Comparison of ENCODE assay signal across 9 cellular contexts in the genomic region with DNA sequence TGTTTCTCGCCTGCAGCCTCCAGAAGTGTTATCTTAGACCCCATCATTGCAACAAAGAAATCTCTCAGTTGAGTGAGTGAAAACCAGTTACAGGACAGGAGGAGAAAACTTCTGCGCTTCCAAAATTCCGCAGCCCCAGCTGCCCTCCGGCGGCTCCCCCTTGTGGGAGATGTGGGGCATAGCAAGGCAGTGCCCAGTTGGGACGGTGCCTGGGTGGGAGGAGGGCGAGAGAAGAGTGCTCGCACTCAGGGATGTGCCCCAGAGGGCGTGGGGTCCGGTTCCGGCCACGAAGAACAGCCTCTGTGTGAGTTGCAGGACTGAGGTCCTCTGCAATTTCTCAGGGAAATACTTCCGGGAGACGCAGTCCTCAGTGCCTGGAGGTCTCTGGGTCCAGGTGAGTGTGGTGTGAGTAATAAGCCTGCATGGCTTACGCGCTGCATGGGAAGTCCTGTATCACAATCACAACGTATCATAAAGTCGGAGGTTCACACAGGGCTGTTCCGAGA.
DNase-seq lines count a peak whose midpoint lies in the region; ATAC-seq and TF ChIP-seq lines count a peak whose summit lies in the region.
"Had no signal": no experiment of that assay in that cellular context is flagged by ENCODE, and none has a peak within 500 bp of the region (broad histone marks: within the 10 kb centered on the region; RNA-seq: fewer than 3 reads in every experiment).

No MANE protein-coding gene starts in this region.

- no peaks in the 10 kb centered on the region for H3K4me1 ChIP-seq in OCI-LY7 (ENCODE audit: insufficient read depth, low read length, poor library complexity, severe bottlenecking)
- peaks cover 0 to 56% (median 29%) of the 10 kb centered on the region in 9 donors for H3K4me1 ChIP-seq in heart right ventricle

- no peaks in the 10 kb centered on the region for H3K36me3 Mint-ChIP-seq in activated naive CD8-positive, alpha-beta T cell treated with anti-CD3 and anti-CD28 coated beads, Interleukin-2, amount 10 ng/mL, durations not matched to agents 7 days and 5 days

- no peak overlapping the region for H3K27ac Mint-ChIP-seq in activated naive CD8-positive, alpha-beta T cell treated with anti-CD3 and anti-CD28 coated beads, Interleukin-2, amount 10 ng/mL, durations not matched to agents 7 days and 5 days

- no peaks in the 10 kb centered on the region for H4K20me1 ChIP-seq in OCI-LY7 (ENCODE audit: insufficient read depth, low read length)

- H3K4me2 ChIP-seq in OCI-LY7 (ENCODE audit: low read length), result no peak overlapping the region

- H3K27me3 Mint-ChIP-seq in activated naive CD8-positive, alpha-beta T cell treated with anti-CD3 and anti-CD28 coated beads, Interleukin-2, amount 10 ng/mL, durations not matched to agents 7 days and 5 days, result peaks cover 17% of the 10 kb centered on the region

- intact Hi-C loops in Right ventricle myocardium inferior (cut with DNase I), result loop anchor here (1.0 to 2.0 kb wide), 2 partner anchors 102 to 548 kb away; no protein-coding TSS in a partner anchor
- intact Hi-C loops in cardiac septum (cut with DNase I), result loop anchor here (1.0 to 5.0 kb wide), 3 partner anchors 100 to 547 kb away; no protein-coding TSS in a partner anchor
- intact Hi-C loops in OCI-LY7 (cut with micrococcal nuclease; ENCODE audit: unreplicated experiment), result loop anchor here (2.0 kb wide), 1 partner anchor 546 kb away; no protein-coding TSS in a partner anchor
- intact Hi-C loops in heart right ventricle (cut with DNase I), result loop anchor here (1.0 to 10.0 kb wide), 14 partner anchors 95 to 551 kb away; no protein-coding TSS in a partner anchor
- intact Hi-C loops in posterior cingulate gyrus (cut with DNase I), result loop anchor here (1.0 to 5.0 kb wide), 3 partner anchors 102 to 548 kb away; no protein-coding TSS in a partner anchor

- H3K27ac ChIP-seq in OCI-LY7 (ENCODE audit: low read depth, low read length, poor library complexity, severe bottlenecking) (no peak overlapping the region), heart right ventricle (peak overlapping the region in 8 of 10 donors; percentile 2 to 67 (median 46))
- H3K27ac ChIP-seq: neutrophil had no signal

- CTCF ChIA-PET in OCI-LY7 (lab: Charles Lee; ENCODE audit: unreplicated experiment), result interaction anchor here (0.7 kb wide), 1 partner anchor 547 kb away, joined by 3 read pairs; no protein-coding TSS in a partner anchor

- no peaks in the 10 kb centered on the region for H3K27me3 ChIP-seq in heart right ventricle

- no peaks in the 10 kb centered on the region for H3K9me2 ChIP-seq in OCI-LY7 (ENCODE audit: insufficient read depth, low read length)

- ATAC-seq in Right ventricle myocardium inferior (peak; percentile 89), HG02885 (IDR thresholded peaks at IDR 0.05; ENCODE audit: poor library complexity, unreplicated experiment) (peak; percentile 75), heart right ventricle (peak; percentile 84 to 91 (median 88)), GM21737 (IDR thresholded peaks at IDR 0.05; ENCODE audit: unreplicated experiment) (no peak)
- ATAC-seq in activated naive CD8-positive, alpha-beta T cell treated with anti-CD3 and anti-CD28 coated beads, Interleukin-2, amount 10 ng/mL, durations not matched to agents 7 days and 5 days (ENCODE audit: low read depth), result peak; percentile 50

- no peaks in the 10 kb centered on the region for H3K79me2 ChIP-seq in OCI-LY7 (ENCODE audit: insufficient read depth, low read depth, low read length)

- no peak overlapping the region for H3K4me3 ChIP-seq in OCI-LY7 (ENCODE audit: low read depth, low read length, poor library complexity, severe bottlenecking)
- peak overlapping the region in 8 of 10 donors; percentile 24 to 47 (median 46) for H3K4me3 ChIP-seq in heart right ventricle

- 20 to 21% methylated on average over 19 of the region's 19 CpGs for WGBS in heart right ventricle, 2 donors

- no peak overlapping the region for H2AFZ ChIP-seq in OCI-LY7 (ENCODE audit: low read length)

- no peaks in the 10 kb centered on the region for H3K4me1 Mint-ChIP-seq in activated naive CD8-positive, alpha-beta T cell treated with anti-CD3 and anti-CD28 coated beads, Interleukin-2, amount 10 ng/mL, durations not matched to agents 7 days and 5 days

- BruUV-seq in OCI-LY7 (replicated peaks; lab: Mats Ljungman, UMichigan), result no TSS peak

- H3K9me3 Mint-ChIP-seq in activated naive CD8-positive, alpha-beta T cell treated with anti-CD3 and anti-CD28 coated beads, Interleukin-2, amount 10 ng/mL, durations not matched to agents 7 days and 5 days, result no peaks in the 10 kb centered on the region

- peak; percentile 89 for TF ChIP-seq CTCF in OCI-LY7 (conservative IDR thresholded peaks at IDR 0.05; ENCODE audit: low read length)
- peak; percentile 89 to 99 (median 98) for TF ChIP-seq CTCF in heart right ventricle (IDR thresholded peaks at IDR 0.05)

- POLR2A ChIA-PET in OCI-LY7 (lab: Charles Lee), result no interaction called here
- POLR2A ChIA-PET in activated naive CD8-positive, alpha-beta T cell treated with anti-CD3 and anti-CD28 coated beads, Interleukin-2, amount 10 ng/mL, durations not matched to agents 7 days and 5 days (lab: Charles Lee), result no interaction called here

- H3K9me3 ChIP-seq in OCI-LY7 (ENCODE audit: low read length), result no peaks in the 10 kb centered on the region
- no peaks in the 10 kb centered on the region for H3K9me3 ChIP-seq in heart right ventricle
- H3K9me3 ChIP-seq: neutrophil had no signal

- H3K4me3 Mint-ChIP-seq in activated naive CD8-positive, alpha-beta T cell treated with anti-CD3 and anti-CD28 coated beads, Interleukin-2, amount 10 ng/mL, durations not matched to agents 7 days and 5 days, result no peak overlapping the region

- H3K36me3 ChIP-seq in OCI-LY7 (ENCODE audit: insufficient read depth, low read length) (no peaks in the 10 kb centered on the region), heart right ventricle (no peaks in the 10 kb centered on the region)
- H3K36me3 ChIP-seq: neutrophil had no signal

- DNase-seq in Right ventricle myocardium inferior (ENCODE audit: missing footprints), result peak; percentile 86
- no peak for DNase-seq in cardiac septum (ENCODE audit: low spot score)
- peak; percentile 30 for DNase-seq in OCI-LY7 (ENCODE audit: low spot score)
- peak; percentile 52 for DNase-seq in activated naive CD8-positive, alpha-beta T cell treated with anti-CD3 and anti-CD28 coated beads, Interleukin-2, amount 10 ng/mL, durations not matched to agents 7 days and 5 days
- peak; percentile 66 to 76 for DNase-seq in heart right ventricle
- DNase-seq in posterior cingulate gyrus, result peak; percentile 64 to 97 (median 79)
